ENCODE assay signal across 13 cellular contexts in the genomic region with DNA sequence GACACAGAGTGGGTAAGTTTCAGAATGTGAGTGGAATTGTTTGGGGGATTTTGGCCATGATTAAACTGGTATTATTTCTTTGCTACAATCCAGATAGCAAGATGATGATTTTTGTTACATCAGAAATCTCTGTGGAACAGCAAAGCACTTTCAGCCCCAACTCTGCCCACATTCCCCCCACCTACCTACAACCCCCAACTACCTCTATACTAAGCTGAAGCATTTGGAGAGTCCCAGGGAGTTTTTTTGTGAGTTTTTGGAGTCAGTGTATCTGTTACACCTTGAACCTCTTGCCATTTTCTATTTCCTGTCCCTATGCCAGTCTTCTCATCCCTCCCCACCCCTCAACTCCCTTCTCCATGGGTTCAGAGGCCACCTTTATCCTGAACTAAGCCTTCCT. TPM values are rescaled to one million over a fixed set of nuclear protein-coding genes. Genes with fewer than 3 reads are reported as not detected.
A peak's percentile ranks its signal among the peaks of the same experiment; 100 is the strongest.
DNase-seq lines count a peak whose midpoint lies in the region; ATAC-seq and TF ChIP-seq lines count a peak whose summit lies in the region.
"Had no signal": no experiment of that assay in that cellular context is flagged by ENCODE, and none has a peak within 500 bp of the region (broad histone marks: within the 10 kb centered on the region; RNA-seq: fewer than 3 reads in every experiment).

No MANE protein-coding gene starts in this region.

- H3K27ac Mint-ChIP-seq in CD14-positive monocyte, result peak overlapping the region; percentile 24 to 95 (median 90)
- peak overlapping the region; percentile 87 for H3K27ac Mint-ChIP-seq in CD8-positive, alpha-beta T cell
- peak overlapping the region; percentile 97 for H3K27ac Mint-ChIP-seq in activated T-helper 2 cell treated with anti-CD3 and anti-CD28 coated beads, Interferon-gamma antibody, Interleukin-2, Interleukin-4, amounts not matched to agents 10 μg/mL and 5 μg/mL and 100 μg/mL, durations not matched to agents 14 hours and 24 hours and 36 hours
- peak overlapping the region in 5 of 9 donors; percentile 65 to 92 (median 85) for H3K27ac Mint-ChIP-seq in naive thymus-derived CD4-positive, alpha-beta T cell
- H3K27ac Mint-ChIP-seq: endodermal cell had no signal

- peaks cover 16% of the 10 kb centered on the region for H3K4me1 ChIP-seq in CD8-positive, alpha-beta T cell (ENCODE audit: insufficient read depth, low read length)
- peaks cover 10 to 12% of the 10 kb centered on the region in 2 donors for H3K4me1 ChIP-seq in naive thymus-derived CD4-positive, alpha-beta T cell (ENCODE audit: control insufficient read depth in 2 of 2, insufficient read depth in 2 of 2, low read length in 2 of 2)
- H3K4me1 ChIP-seq: SJSA1 had no signal

- H3K27ac ChIP-seq in CD8-positive, alpha-beta T cell (ENCODE audit: low read depth, low read length), result no peak overlapping the region
- H3K27ac ChIP-seq in naive thymus-derived CD4-positive, alpha-beta T cell (ENCODE audit: low read depth, low read length), result peak overlapping the region; percentile 25
- H3K27ac ChIP-seq: SJSA1 had no signal

- intact Hi-C loops in CD14-positive monocyte (cut with micrococcal nuclease), result no loop called here
- intact Hi-C loops in CD8-positive, alpha-beta T cell (cut with DNase I, micrococcal nuclease), result no loop called here
- intact Hi-C loops in activated T-helper 2 cell treated with anti-CD3 and anti-CD28 coated beads, Interferon-gamma antibody, Interleukin-2, Interleukin-4, amounts not matched to agents 10 μg/mL and 5 μg/mL and 100 μg/mL, durations not matched to agents 14 hours and 24 hours and 36 hours (cut with micrococcal nuclease), result loop anchor here (1.0 to 5.0 kb wide), 5 partner anchors 17 to 125 kb away; a partner anchor contains a TSS
- intact Hi-C loops in naive thymus-derived CD4-positive, alpha-beta T cell (cut with micrococcal nuclease), result loop anchor here (1.0 to 5.0 kb wide), 3 partner anchors 16 to 45 kb away; a partner anchor contains a TSS

- no peaks in the 10 kb centered on the region for H3K9me3 Mint-ChIP-seq in CD14-positive monocyte
- no peaks in the 10 kb centered on the region for H3K9me3 Mint-ChIP-seq in CD8-positive, alpha-beta T cell
- H3K9me3 Mint-ChIP-seq in activated T-helper 2 cell treated with anti-CD3 and anti-CD28 coated beads, Interferon-gamma antibody, Interleukin-2, Interleukin-4, amounts not matched to agents 10 μg/mL and 5 μg/mL and 100 μg/mL, durations not matched to agents 14 hours and 24 hours and 36 hours, result no peaks in the 10 kb centered on the region
- no peaks in the 10 kb centered on the region for H3K9me3 Mint-ChIP-seq in naive thymus-derived CD4-positive, alpha-beta T cell
- H3K9me3 Mint-ChIP-seq: endodermal cell had no signal

- H3K27me3 Mint-ChIP-seq in CD14-positive monocyte (ENCODE audit: low read depth in 3 of 3), result peaks cover 0 to 2% (median 0%) of the 10 kb centered on the region in 3 donors
- no peaks in the 10 kb centered on the region for H3K27me3 Mint-ChIP-seq in CD8-positive, alpha-beta T cell (ENCODE audit: low read depth)
- no peaks in the 10 kb centered on the region for H3K27me3 Mint-ChIP-seq in activated T-helper 2 cell treated with anti-CD3 and anti-CD28 coated beads, Interferon-gamma antibody, Interleukin-2, Interleukin-4, amounts not matched to agents 10 μg/mL and 5 μg/mL and 100 μg/mL, durations not matched to agents 14 hours and 24 hours and 36 hours (ENCODE audit: low read depth)
- H3K27me3 Mint-ChIP-seq in naive thymus-derived CD4-positive, alpha-beta T cell, result no peaks in the 10 kb centered on the region

- CTCF ChIA-PET in CD8-positive, alpha-beta T cell (lab: Charles Lee), result interaction anchor here (0.8 to 1.1 kb wide), 2 partner anchors 8 to 9 kb away, joined by 3 to 4 read pairs; no protein-coding TSS in a partner anchor
- CTCF ChIA-PET in naive thymus-derived CD4-positive, alpha-beta T cell (lab: Charles Lee), result interaction anchor here (0.6 to 1.2 kb wide), 2 partner anchors 10 to 12 kb away, joined by 3 read pairs; no protein-coding TSS in a partner anchor

- no peak for DNase-seq in CD14-positive monocyte (ENCODE audit: low spot score)
- DNase-seq in CD8-positive, alpha-beta T cell, result no peak
- DNase-seq in activated T-helper 2 cell treated with anti-CD3 and anti-CD28 coated beads, Interferon-gamma antibody, Interleukin-2, Interleukin-4, amounts not matched to agents 10 μg/mL and 5 μg/mL and 100 μg/mL, durations not matched to agents 14 hours and 24 hours and 36 hours (ENCODE audit: low spot score), result no peak
- no peak for DNase-seq in naive thymus-derived CD4-positive, alpha-beta T cell
- no peak for DNase-seq in G401 (ENCODE audit: low spot score)
- DNase-seq in anterior cingulate cortex (lab: John Stamatoyannopoulos, UW), result no peak
- no peak for DNase-seq in midbrain (lab: John Stamatoyannopoulos, UW)
- DNase-seq: endodermal cell, foreskin fibroblast, mesendoderm, NCI-H1436 treated with DMSO at 0.1 percent for 48 hours, trophoblast cell had no signal

- H3K36me3 Mint-ChIP-seq in CD14-positive monocyte, result peaks cover 60 to 62% of the 10 kb centered on the region in 2 donors
- peaks cover 79% of the 10 kb centered on the region for H3K36me3 Mint-ChIP-seq in CD8-positive, alpha-beta T cell
- H3K36me3 Mint-ChIP-seq in activated T-helper 2 cell treated with anti-CD3 and anti-CD28 coated beads, Interferon-gamma antibody, Interleukin-2, Interleukin-4, amounts not matched to agents 10 μg/mL and 5 μg/mL and 100 μg/mL, durations not matched to agents 14 hours and 24 hours and 36 hours (ENCODE audit: low read depth), result peaks cover 86% of the 10 kb centered on the region
- peaks cover 0 to 69% (median 34%) of the 10 kb centered on the region in 5 donors for H3K36me3 Mint-ChIP-seq in naive thymus-derived CD4-positive, alpha-beta T cell

- H3K9me3 ChIP-seq in CD8-positive, alpha-beta T cell (ENCODE audit: low read length), result no peaks in the 10 kb centered on the region
- H3K9me3 ChIP-seq in naive thymus-derived CD4-positive, alpha-beta T cell (ENCODE audit: control insufficient read depth in 2 of 3, low read length in 3 of 3), result no peaks in the 10 kb centered on the region
- H3K9me3 ChIP-seq: SJSA1 had no signal

- H3K36me3 ChIP-seq in CD8-positive, alpha-beta T cell (ENCODE audit: insufficient read depth, low read length), result peaks cover 17% of the 10 kb centered on the region
- H3K36me3 ChIP-seq in naive thymus-derived CD4-positive, alpha-beta T cell (ENCODE audit: control insufficient read depth in 2 of 3, insufficient read depth in 3 of 3, low read length in 3 of 3), result peaks cover 0 to 77% (median 0%) of the 10 kb centered on the region in 3 experiments

- H3K4me3 ChIP-seq in CD8-positive, alpha-beta T cell (ENCODE audit: low read depth, low read length), result no peak overlapping the region
- no peak overlapping the region for H3K4me3 ChIP-seq in naive thymus-derived CD4-positive, alpha-beta T cell (ENCODE audit: low read length)
- H3K4me3 ChIP-seq: SJSA1 had no signal

- H3K27me3 ChIP-seq in CD8-positive, alpha-beta T cell (ENCODE audit: insufficient read depth, low read length), result no peaks in the 10 kb centered on the region
- H3K27me3 ChIP-seq in naive thymus-derived CD4-positive, alpha-beta T cell (ENCODE audit: control insufficient read depth in 2 of 2, insufficient read depth in 2 of 2, low read length in 2 of 2), result no peaks in the 10 kb centered on the region
- H3K27me3 ChIP-seq: SJSA1 had no signal

- no peak overlapping the region for H3K4me3 Mint-ChIP-seq in CD14-positive monocyte
- H3K4me3 Mint-ChIP-seq in CD8-positive, alpha-beta T cell, result no peak overlapping the region
- no peak overlapping the region for H3K4me3 Mint-ChIP-seq in activated T-helper 2 cell treated with anti-CD3 and anti-CD28 coated beads, Interferon-gamma antibody, Interleukin-2, Interleukin-4, amounts not matched to agents 10 μg/mL and 5 μg/mL and 100 μg/mL, durations not matched to agents 14 hours and 24 hours and 36 hours (ENCODE audit: low read depth)
- H3K4me3 Mint-ChIP-seq in naive thymus-derived CD4-positive, alpha-beta T cell, result peak overlapping the region in 2 of 10 donors; percentile 1 to 9
- H3K4me3 Mint-ChIP-seq: endodermal cell had no signal

- POLR2A ChIA-PET in CD8-positive, alpha-beta T cell (lab: Charles Lee), result interaction anchor here (1.9 kb wide), 1 partner anchor 10 kb away, joined by 5 read pairs; no protein-coding TSS in a partner anchor
- POLR2A ChIA-PET in naive thymus-derived CD4-positive, alpha-beta T cell (lab: Charles Lee), result no interaction called here

- peaks cover 65% of the 10 kb centered on the region for H3K4me1 Mint-ChIP-seq in CD14-positive monocyte
- H3K4me1 Mint-ChIP-seq in CD8-positive, alpha-beta T cell (ENCODE audit: low read depth), result peaks cover 15% of the 10 kb centered on the region
- peaks cover 38% of the 10 kb centered on the region for H3K4me1 Mint-ChIP-seq in activated T-helper 2 cell treated with anti-CD3 and anti-CD28 coated beads, Interferon-gamma antibody, Interleukin-2, Interleukin-4, amounts not matched to agents 10 μg/mL and 5 μg/mL and 100 μg/mL, durations not matched to agents 14 hours and 24 hours and 36 hours (ENCODE audit: low read depth)
- H3K4me1 Mint-ChIP-seq in naive thymus-derived CD4-positive, alpha-beta T cell, result peaks cover 14 to 30% (median 21%) of the 10 kb centered on the region in 7 donors

- TF ChIP-seq CTCF in CD14-positive monocyte (IDR thresholded peaks at IDR 0.05), result no peak
- no peak for TF ChIP-seq CTCF in CD8-positive, alpha-beta T cell (IDR thresholded peaks at IDR 0.05)

- ATAC-seq in CD8-positive, alpha-beta T cell, result no peak
- no peak for ATAC-seq in naive thymus-derived CD4-positive, alpha-beta T cell

- in situ Hi-C loops in G401 (cut with HindIII; ENCODE audit: low sequenced_read_pairs), result no loop called here

RNA-seq across cellular contexts. Expression of a gene that starts 24.8 kb away (rescaled TPM):
- polyA plus RNA-seq in CD14-positive monocyte, result 10 to 100 TPM; 11.8 to 22.8 TPM
- total RNA-seq in CD8-positive, alpha-beta T cell, result 1 to 10 TPM; 5.1 to 6.3 TPM
- 67.4 and 68.8 TPM in 2 replicates for total RNA-seq in activated T-helper 2 cell treated with anti-CD3 and anti-CD28 coated beads, Interferon-gamma antibody, Interleukin-2, Interleukin-4, amounts not matched to agents 10 μg/mL and 5 μg/mL and 100 μg/mL, durations not matched to agents 14 hours and 24 hours and 36 hours
- 10 to 100 TPM; 12.5 to 32.2 (median 19.7) TPM for total RNA-seq in naive thymus-derived CD4-positive, alpha-beta T cell
- 10 to 100 TPM; 16.8 to 18.0 TPM for polyA plus RNA-seq in naive thymus-derived CD4-positive, alpha-beta T cell
- total RNA-seq in G401 (2014; rRNA removed; shearing (Covaris generic)), result 26.9 and 27.4 TPM in 2 replicates

RNA-seq across cellular contexts. Expression of a gene that starts 24.9 kb away (rescaled TPM):
- polyA plus RNA-seq in CD14-positive monocyte, result 10 to 100 TPM in 1 of 2 donors, 1 to 10 TPM in 1; 6.2 to 14.7 TPM
- total RNA-seq in CD8-positive, alpha-beta T cell, result 10 to 100 TPM; 15.8 to 16.9 TPM
- total RNA-seq in activated T-helper 2 cell treated with anti-CD3 and anti-CD28 coated beads, Interferon-gamma antibody, Interleukin-2, Interleukin-4, amounts not matched to agents 10 μg/mL and 5 μg/mL and 100 μg/mL, durations not matched to agents 14 hours and 24 hours and 36 hours, result 125 and 126 TPM in 2 replicates
- total RNA-seq in naive thymus-derived CD4-positive, alpha-beta T cell, result 10 to 100 TPM; 15.6 to 30.1 (median 17.6) TPM
- polyA plus RNA-seq in naive thymus-derived CD4-positive, alpha-beta T cell, result 1 to 10 TPM; 3.1 to 5.1 TPM
- 1.3 and 3.6 TPM in 2 replicates for total RNA-seq in G401 (2014; rRNA removed; shearing (Covaris generic))

RNA-seq across cellular contexts. Expression of a gene that starts 45.0 kb away (rescaled TPM):
- 1 to 10 TPM; 1.5 to 3.4 TPM for polyA plus RNA-seq in CD14-positive monocyte
- 1 to 10 TPM; 7.1 to 8.1 TPM for total RNA-seq in CD8-positive, alpha-beta T cell
- total RNA-seq in activated T-helper 2 cell treated with anti-CD3 and anti-CD28 coated beads, Interferon-gamma antibody, Interleukin-2, Interleukin-4, amounts not matched to agents 10 μg/mL and 5 μg/mL and 100 μg/mL, durations not matched to agents 14 hours and 24 hours and 36 hours, result 40.6 and 42.2 TPM in 2 replicates
- total RNA-seq in naive thymus-derived CD4-positive, alpha-beta T cell, result 10 to 100 TPM in 4 of 5 experiments, 1 to 10 TPM in 1; 9.3 to 19.5 (median 11.5) TPM
- polyA plus RNA-seq in naive thymus-derived CD4-positive, alpha-beta T cell, result 1 to 10 TPM; 1.5 to 2.7 TPM
- 14.6 and 19.1 TPM in 2 replicates for total RNA-seq in G401 (2014; rRNA removed; shearing (Covaris generic))

Comparison
In these comparisons a context has a peak if more than half of its experiments do, and no peak if none do; other contexts are left out.
1. intact Hi-C loops: an anchor here in activated T-helper 2 cell treated with anti-CD3 and anti-CD28 coated beads, Interferon-gamma antibody, Interleukin-2, Interleukin-4, amounts not matched to agents 10 μg/mL and 5 μg/mL and 100 μg/mL, durations not matched to agents 14 hours and 24 hours and 36 hours (1.0 to 5.0 kb wide) and naive thymus-derived CD4-positive, alpha-beta T cell (1.0 to 5.0 kb wide); none called in CD14-positive monocyte and CD8-positive, alpha-beta T cell.